6 cellular contexts compared by ENCODE assay signal in genomic region chr5:127569471-127569870, GRCh38. TPM values are rescaled to one million over a fixed set of nuclear protein-coding genes. Genes with fewer than 3 reads are reported as not detected.
DNase-seq lines count a peak whose midpoint lies in the region; ATAC-seq and TF ChIP-seq lines count a peak whose summit lies in the region.
"Not testable (repeated sequence)": the region's sequence is repeated elsewhere in the genome, so short reads cannot be mapped to it uniquely, and the experiment has no call there.

No MANE protein-coding gene starts in this region.

- not testable (repeated sequence) for H3K9me3 ChIP-seq in CD8-positive, alpha-beta T cell (ENCODE audit: low read length); OCI-LY1 (ENCODE audit: low read length); lower lobe of right lung; psoas muscle

- not testable (repeated sequence) for H3K36me3 Mint-ChIP-seq in CD8-positive, alpha-beta T cell; activated CD8-positive, alpha-beta memory T cell treated with anti-CD3 and anti-CD28 coated beads, Interleukin-2, amount 10 ng/mL, durations not matched to agents 7 days and 5 days; effector memory CD8-positive, alpha-beta T cell (ENCODE audit: insufficient read depth)

- H3K4me2 ChIP-seq in OCI-LY1 (ENCODE audit: low read length), result peak overlapping the region; percentile 60; the same call in 1 of the 2 replicates

- peaks cover 15% of the 10 kb centered on the region for H3K27me3 Mint-ChIP-seq in CD8-positive, alpha-beta T cell (ENCODE audit: low read depth)
- peaks cover 10% of the 10 kb centered on the region for H3K27me3 Mint-ChIP-seq in activated CD8-positive, alpha-beta memory T cell treated with anti-CD3 and anti-CD28 coated beads, Interleukin-2, amount 10 ng/mL, durations not matched to agents 7 days and 5 days
- H3K27me3 Mint-ChIP-seq in effector memory CD8-positive, alpha-beta T cell, result peaks cover 52 to 55% of the 10 kb centered on the region in 2 donors

- H3K4me1 ChIP-seq in CD8-positive, alpha-beta T cell (ENCODE audit: insufficient read depth, low read length); lower lobe of right lung; psoas muscle: not testable (repeated sequence)
- H3K4me1 ChIP-seq in OCI-LY1 (ENCODE audit: insufficient read depth, low read length, severe bottlenecking), result peaks cover 81% of the 10 kb centered on the region

- peak overlapping the region; percentile 59 for H3K9ac ChIP-seq in OCI-LY1 (ENCODE audit: low read length)

- H3K4me3 Mint-ChIP-seq in CD8-positive, alpha-beta T cell, result peak overlapping the region; percentile 19
- peak overlapping the region; percentile 31 for H3K4me3 Mint-ChIP-seq in activated CD8-positive, alpha-beta memory T cell treated with anti-CD3 and anti-CD28 coated beads, Interleukin-2, amount 10 ng/mL, durations not matched to agents 7 days and 5 days
- H3K4me3 Mint-ChIP-seq in effector memory CD8-positive, alpha-beta T cell, result peak overlapping the region; percentile 51 to 64

- not testable (repeated sequence) for DNase-seq in CD8-positive, alpha-beta T cell; activated CD8-positive, alpha-beta memory T cell treated with anti-CD3 and anti-CD28 coated beads, Interleukin-2, amount 10 ng/mL, durations not matched to agents 7 days and 5 days; effector memory CD8-positive, alpha-beta T cell
- DNase-seq in lower lobe of right lung (peak; percentile 39), psoas muscle (peak in 1 of 2 donors; percentile 32)

- H3K9me2 ChIP-seq in OCI-LY1 (ENCODE audit: low read depth, low read length), result not testable (repeated sequence)

- H2AFZ ChIP-seq in OCI-LY1 (ENCODE audit: low read length), result not testable (repeated sequence)

- not testable (repeated sequence) for H3K27me3 ChIP-seq in CD8-positive, alpha-beta T cell (ENCODE audit: insufficient read depth, low read length); OCI-LY1 (ENCODE audit: insufficient read depth, low read length); lower lobe of right lung (ENCODE audit: low read depth); psoas muscle (ENCODE audit: insufficient read depth in 3 of 3, low read length in 2 of 3)

- CTCF ChIA-PET in CD8-positive, alpha-beta T cell (lab: Charles Lee), result not testable (repeated sequence)
- CTCF ChIA-PET in activated CD8-positive, alpha-beta memory T cell treated with anti-CD3 and anti-CD28 coated beads, Interleukin-2, amount 10 ng/mL, durations not matched to agents 7 days and 5 days (lab: Charles Lee), result interaction anchor here (1.3 to 3.9 kb wide), 2 partner anchors 16 to 20 kb away, joined by 3 to 34 read pairs; no protein-coding TSS in a partner anchor

- H3K79me2 ChIP-seq in OCI-LY1 (ENCODE audit: insufficient read depth, low read length), result not testable (repeated sequence)

- not testable (repeated sequence) for TF ChIP-seq CTCF in CD8-positive, alpha-beta T cell (IDR thresholded peaks at IDR 0.05); OCI-LY1 (IDR thresholded peaks at IDR 0.05; ENCODE audit: low read length); lower lobe of right lung (IDR thresholded peaks at IDR 0.05); psoas muscle (IDR thresholded peaks at IDR 0.05)

- intact Hi-C loops in CD8-positive, alpha-beta T cell (cut with DNase I, micrococcal nuclease), result loop anchor here in 1 of 2 experiments (10.0 kb wide), 2 partner anchors 1335 to 1565 kb away; no protein-coding TSS in a partner anchor
- intact Hi-C loops in lower lobe of right lung (cut with DNase I), result not testable (repeated sequence)
- intact Hi-C loops in psoas muscle (cut with DNase I), result loop anchor here in 1 of 2 donors (5.0 kb wide), 1 partner anchor 128 kb away; no protein-coding TSS in a partner anchor

- H3K9me3 Mint-ChIP-seq in CD8-positive, alpha-beta T cell; activated CD8-positive, alpha-beta memory T cell treated with anti-CD3 and anti-CD28 coated beads, Interleukin-2, amount 10 ng/mL, durations not matched to agents 7 days and 5 days (ENCODE audit: low read depth); effector memory CD8-positive, alpha-beta T cell: not testable (repeated sequence)

- 68 to 79% (median 73%) methylated on average over 24 to 40 of the region's 40 CpGs for WGBS in psoas muscle, 3 donors

- ATAC-seq in CD8-positive, alpha-beta T cell; activated CD8-positive, alpha-beta memory T cell treated with anti-CD3 and anti-CD28 coated beads, Interleukin-2, amount 10 ng/mL, durations not matched to agents 7 days and 5 days; effector memory CD8-positive, alpha-beta T cell (replicated peaks); lower lobe of right lung; psoas muscle: not testable (repeated sequence)

- not testable (repeated sequence) for H3K27ac ChIP-seq in CD8-positive, alpha-beta T cell (ENCODE audit: low read depth, low read length); OCI-LY1 (ENCODE audit: low read depth, low read length, poor library complexity, severe bottlenecking); lower lobe of right lung; psoas muscle

- not testable (repeated sequence) for H3K36me3 ChIP-seq in CD8-positive, alpha-beta T cell (ENCODE audit: insufficient read depth, low read length); OCI-LY1 (ENCODE audit: insufficient read depth, low read length); lower lobe of right lung; psoas muscle (ENCODE audit: insufficient read depth in 1 of 2, low read depth in 1 of 2)

- not testable (repeated sequence) for H4K20me1 ChIP-seq in OCI-LY1 (ENCODE audit: insufficient read depth, low read length)

- H3F3A ChIP-seq in OCI-LY1 (ENCODE audit: insufficient read depth, low read length), result not testable (repeated sequence)

- H3K27ac Mint-ChIP-seq in CD8-positive, alpha-beta T cell; activated CD8-positive, alpha-beta memory T cell treated with anti-CD3 and anti-CD28 coated beads, Interleukin-2, amount 10 ng/mL, durations not matched to agents 7 days and 5 days; effector memory CD8-positive, alpha-beta T cell: not testable (repeated sequence)

- POLR2A ChIA-PET in CD8-positive, alpha-beta T cell (lab: Charles Lee), result not testable (repeated sequence)

- not testable (repeated sequence) for H3K4me1 Mint-ChIP-seq in CD8-positive, alpha-beta T cell (ENCODE audit: low read depth)
- peaks cover 51% of the 10 kb centered on the region for H3K4me1 Mint-ChIP-seq in activated CD8-positive, alpha-beta memory T cell treated with anti-CD3 and anti-CD28 coated beads, Interleukin-2, amount 10 ng/mL, durations not matched to agents 7 days and 5 days
- H3K4me1 Mint-ChIP-seq in effector memory CD8-positive, alpha-beta T cell (ENCODE audit: low read depth in 2 of 2), result peaks cover 6 to 17% of the 10 kb centered on the region in 2 donors

- not testable (repeated sequence) for H3K4me3 ChIP-seq in CD8-positive, alpha-beta T cell (ENCODE audit: low read depth, low read length); lower lobe of right lung
- peak overlapping the region; percentile 51 for H3K4me3 ChIP-seq in OCI-LY1 (ENCODE audit: low read depth, low read length, poor library complexity, severe bottlenecking)
- peak overlapping the region; percentile 36 for H3K4me3 ChIP-seq in psoas muscle

RNA-seq across cellular contexts. Expression of gene PRRC1, which starts 52.0 kb away (rescaled TPM):
- total RNA-seq in CD8-positive, alpha-beta T cell, result 10 to 100 TPM; 30.4 to 37.3 TPM
- 10 to 100 TPM; 27.2 to 35.6 TPM for total RNA-seq in activated CD8-positive, alpha-beta memory T cell treated with anti-CD3 and anti-CD28 coated beads, Interleukin-2, amount 10 ng/mL, durations not matched to agents 7 days and 5 days
- total RNA-seq in lower lobe of right lung (49.7 TPM), psoas muscle (10 to 100 TPM; 14.0 to 26.6 (median 16.4) TPM)
- 10 to 100 TPM in 2 of 3 donors, 1 to 10 TPM in 1; 7.0 to 14.4 (median 13.5) TPM for polyA plus RNA-seq in psoas muscle
